In the genomic region with DNA sequence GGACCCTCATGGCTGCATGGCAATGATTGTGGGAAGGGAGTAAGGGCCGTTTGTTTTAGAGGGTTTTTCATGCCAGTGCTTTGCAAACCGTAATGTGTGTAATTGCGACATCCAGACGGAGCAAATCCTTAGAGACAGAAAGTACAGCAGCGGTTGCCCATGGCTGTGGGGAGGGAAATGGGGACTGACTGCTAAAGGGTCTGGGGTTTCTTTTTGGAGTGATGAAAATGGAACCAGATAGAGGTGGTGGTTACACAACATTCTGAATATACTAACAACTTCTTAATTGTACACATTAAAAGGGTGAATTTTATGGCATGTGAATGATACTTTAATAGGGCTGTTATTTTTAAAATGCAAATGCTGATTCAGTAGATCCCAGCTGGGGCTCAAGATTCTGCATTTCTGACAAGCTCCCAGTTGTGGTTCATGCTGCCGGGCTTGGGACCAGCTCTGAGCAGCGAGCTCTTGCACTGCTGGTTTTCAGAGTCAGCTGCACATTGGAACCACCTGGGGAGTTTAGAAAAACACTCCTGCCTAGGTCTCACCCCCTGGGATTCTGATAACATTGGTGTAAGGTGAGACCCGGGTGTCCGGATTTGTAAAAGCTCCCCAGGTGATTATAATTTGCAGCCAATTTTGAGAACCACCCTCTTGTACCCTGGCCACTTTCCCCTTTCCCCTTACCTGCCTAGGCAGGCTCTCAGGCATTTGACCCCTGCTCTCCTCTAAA, we compare ENCODE assay signal across 8 cellular contexts. TPM values are rescaled to one million over a fixed set of nuclear protein-coding genes. Genes with fewer than 3 reads are reported as not detected.
DNase-seq lines count a peak whose midpoint lies in the region; ATAC-seq and TF ChIP-seq lines count a peak whose summit lies in the region.

No MANE protein-coding gene starts in this region.

- H3K9me3 Mint-ChIP-seq in nephron progenitor cell, result peaks cover 52% of the 10 kb centered on the region

- peak overlapping the region; percentile 78 for H3K4me3 Mint-ChIP-seq in nephron progenitor cell

- DNase-seq in activated CD4-positive, alpha-beta T cell treated with anti-CD3 and anti-CD28 coated beads for 48 hours, result peak; percentile 26
- no peak for DNase-seq in activated CD4-positive, alpha-beta T cell treated with anti-CD3 and anti-CD28 coated beads, Interleukin-2, amount 50 U/mL, for 1 hour
- peak; percentile 47 for DNase-seq in SKM-1 treated with dmso at 0.1 percent for 144 hours (lab: John Stamatoyannopoulos, UW; ENCODE audit: unreplicated experiment)
- DNase-seq in epithelial cell of esophagus (ENCODE audit: low read depth), result peak; percentile 46
- DNase-seq in nephron progenitor cell, result no peak
- DNase-seq in mesenteric fat pad (ENCODE audit: low spot score), result no peak
- no peak for DNase-seq in NCI-H187 (lab: John Stamatoyannopoulos, UW)

- peaks cover 25% of the 10 kb centered on the region for H3K27me3 Mint-ChIP-seq in nephron progenitor cell (ENCODE audit: low read depth, poor library complexity)

- no peak for TF ChIP-seq CTCF in epithelial cell of esophagus (IDR thresholded peaks at IDR 0.05; ENCODE audit: insufficient read depth, low read depth, low read length, missing control alignments)
- TF ChIP-seq CTCF in nephron progenitor cell (IDR thresholded peaks at IDR 0.05), result no peak

- peaks cover 61% of the 10 kb centered on the region for H3K4me1 Mint-ChIP-seq in nephron progenitor cell

- peak overlapping the region; percentile 69 for H3K4me3 ChIP-seq in epithelial cell of esophagus (ENCODE audit: low read length)

- no peaks in the 10 kb centered on the region for H3K36me3 Mint-ChIP-seq in nephron progenitor cell (ENCODE audit: low read depth)

- ATAC-seq in HG02759 (IDR thresholded peaks at IDR 0.05; ENCODE audit: unreplicated experiment), result no peak

- no peak overlapping the region for H3K27ac Mint-ChIP-seq in nephron progenitor cell

RNA-seq across cellular contexts. Expression of a gene that starts 47.7 kb away (rescaled TPM):
- 27.6 TPM for total RNA-seq in mesenteric fat pad

Comparison
In these comparisons a context has a peak if more than half of its experiments do, and no peak if none do; other contexts are left out.
1. DNase-seq: peak in activated CD4-positive, alpha-beta T cell treated with anti-CD3 and anti-CD28 coated beads for 48 hours (single experiment), SKM-1 treated with dmso at 0.1 percent for 144 hours (single experiment) and epithelial cell of esophagus (single experiment); none in activated CD4-positive, alpha-beta T cell treated with anti-CD3 and anti-CD28 coated beads, Interleukin-2, amount 50 U/mL, for 1 hour (single experiment), nephron progenitor cell (single experiment), mesenteric fat pad (single experiment) and NCI-H187 (0 of 2).